ENCODE assay signal across 16 cellular contexts in the genomic region with DNA sequence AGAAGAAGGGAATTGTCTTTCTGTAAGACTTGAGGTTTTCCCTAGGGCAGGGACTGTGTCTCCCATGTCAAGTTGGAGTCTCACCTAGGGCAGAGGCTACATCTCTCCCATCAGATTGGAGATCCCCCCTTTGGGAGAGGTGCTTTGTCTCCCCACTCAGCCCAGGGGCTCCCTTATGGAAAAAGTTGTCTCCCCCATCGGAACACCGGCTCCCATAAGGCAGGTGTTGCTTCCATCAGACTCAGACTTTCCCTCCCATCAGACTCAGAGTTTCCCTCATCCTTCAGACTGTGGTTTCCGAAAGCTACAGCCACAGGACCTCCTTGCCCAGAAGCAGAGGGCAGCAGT. TPM values are rescaled to one million over a fixed set of nuclear protein-coding genes. Genes with fewer than 3 reads are reported as not detected.
"Had no signal": no experiment of that assay in that cellular context is flagged by ENCODE, and none has a peak within 500 bp of the region (broad histone marks: within the 10 kb centered on the region; RNA-seq: fewer than 3 reads in every experiment).

No MANE protein-coding gene starts in this region.

- H3K4me3 ChIP-seq: gastroesophageal sphincter, ovary, right lobe of liver had no signal

- H3K27me3 ChIP-seq: gastroesophageal sphincter, ovary, right lobe of liver had no signal

- H3K27ac ChIP-seq: gastroesophageal sphincter, ovary, right lobe of liver had no signal

- H3K4me3 Mint-ChIP-seq: activated T-cell treated with anti-CD3 and anti-CD28 coated beads, Interleukin-2, amount 50 U/mL, for 4 hours; endodermal cell; type B pancreatic cell had no signal

- DNase-seq: hippocampal formation had no signal

- H3K27me3 Mint-ChIP-seq: stimulated activated naive CD8-positive, alpha-beta T cell treated with anti-CD3 and anti-CD28 coated beads, Interleukin-15, amount 100 ng/mL, for 72 hours; type B pancreatic cell had no signal

- H3K4me1 Mint-ChIP-seq: endodermal cell had no signal

- H3K9me3 ChIP-seq: gastroesophageal sphincter, ovary, right lobe of liver had no signal

- H3K9me3 Mint-ChIP-seq: activated T-cell treated with anti-CD3 and anti-CD28 coated beads, Interleukin-2, amount 50 U/mL, for 4 hours; endodermal cell; stimulated activated naive CD8-positive, alpha-beta T cell treated with anti-CD3 and anti-CD28 coated beads, Interleukin-15, amount 100 ng/mL, for 72 hours; type B pancreatic cell had no signal

- H3K4me1 ChIP-seq: right lobe of liver had no signal

- H3K36me3 ChIP-seq: ovary had no signal

- H3K27ac Mint-ChIP-seq: endodermal cell, type B pancreatic cell had no signal

RNA-seq across cellular contexts. Expression of gene ANKRD53, which starts 5.8 kb away (rescaled TPM):
- total RNA-seq: activated T-cell treated with anti-CD3 and anti-CD28 coated beads, Interleukin-2, amount 50 U/mL, for 4 hours; SK-MEL-5 had no signal
- polyA plus RNA-seq: neural cell had no signal

RNA-seq across cellular contexts. Expression of gene ATP6V1B1, which starts 48.5 kb away (rescaled TPM):
- total RNA-seq: activated T-cell treated with anti-CD3 and anti-CD28 coated beads, Interleukin-2, amount 50 U/mL, for 4 hours; cerebellum; dermis microvascular lymphatic vessel endothelial cell; endodermal cell; kidney epithelial cell; left ventricle myocardium superior; pulmonary artery endothelial cell; temporal lobe had no signal
